20 cellular contexts compared by ENCODE assay signal in the genomic region with DNA sequence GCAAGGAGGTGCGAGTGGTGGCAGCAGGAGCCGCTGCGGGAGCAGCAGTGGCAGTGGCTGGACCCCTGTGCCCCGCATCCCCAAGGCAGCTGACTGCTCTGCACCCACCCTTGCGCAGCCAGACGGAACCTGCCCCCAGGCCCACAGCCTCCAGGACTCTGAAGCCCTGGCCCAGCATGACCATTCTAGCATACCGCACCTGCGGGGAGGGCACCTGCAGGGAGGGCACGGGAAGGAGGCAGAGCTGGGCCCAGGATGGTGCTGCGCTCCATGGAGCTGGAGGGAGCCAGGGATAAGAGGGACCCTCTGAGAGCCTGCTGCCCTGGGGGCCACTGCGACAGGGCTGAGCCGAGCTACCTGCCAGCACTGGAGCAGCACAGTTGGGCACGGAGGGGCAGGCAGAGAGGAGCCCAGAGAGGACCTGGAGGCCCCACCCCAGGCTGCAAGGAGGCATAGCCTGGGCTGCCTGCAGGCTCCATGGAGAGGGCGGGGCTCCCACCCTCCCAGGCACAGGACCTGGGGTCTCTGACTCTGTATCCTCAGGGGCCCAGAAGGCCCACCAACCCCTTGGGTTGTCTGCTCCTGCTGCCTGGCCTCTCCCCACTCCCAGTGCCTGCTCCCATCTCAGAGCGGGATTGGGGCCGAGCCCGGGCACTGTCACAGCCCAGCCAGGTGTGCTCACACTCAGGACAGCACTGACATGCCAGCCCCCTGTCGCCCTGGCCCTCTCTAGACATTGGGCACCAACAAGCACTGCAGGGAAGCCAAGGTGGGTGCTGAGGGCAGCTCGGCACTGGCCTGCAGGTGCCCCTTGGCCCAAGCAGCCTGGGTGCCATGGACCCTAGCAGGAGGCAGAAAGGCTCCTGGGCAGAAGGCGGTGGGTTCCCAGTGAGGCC.
DNase-seq lines count a peak whose midpoint lies in the region; ATAC-seq, FAIRE-seq and TF ChIP-seq lines count a peak whose summit lies in the region.
"Had no signal": no experiment of that assay in that cellular context is flagged by ENCODE, and none has a peak within 500 bp of the region (broad histone marks: within the 10 kb centered on the region; RNA-seq: fewer than 3 reads in every experiment).

No MANE protein-coding gene starts in this region.

- H2AFZ ChIP-seq in GM23338 = no peak overlapping the region
- no peak overlapping the region for H2AFZ ChIP-seq in H1 (ENCODE audit: low read length)

- H3K27me3 Mint-ChIP-seq in GM23338 (ENCODE audit: insufficient read depth, low read depth, poor library complexity) = no peaks in the 10 kb centered on the region
- H3K27me3 Mint-ChIP-seq in stimulated activated memory B cell treated with anti-CD40 and anti-IgM and Interleukin-4, amounts not matched to agents 10 μg/mL and 1 μg/mL and 100 μg/mL, for 72 hours = peaks cover 30% of the 10 kb centered on the region

- no peak overlapping the region for H3K14ac ChIP-seq in H1 (ENCODE audit: insufficient read length)

- peaks cover 7% of the 10 kb centered on the region; the same call in 1 of the 3 replicates for H3K36me3 Mint-ChIP-seq in GM23338 (ENCODE audit: low read depth)
- H3K36me3 Mint-ChIP-seq in stimulated activated memory B cell treated with anti-CD40 and anti-IgM and Interleukin-4, amounts not matched to agents 10 μg/mL and 1 μg/mL and 100 μg/mL, for 72 hours = no peaks in the 10 kb centered on the region
- H3K36me3 Mint-ChIP-seq: IgD-negative memory B cell had no signal

- no peak overlapping the region for H2BK20ac ChIP-seq in H1 (ENCODE audit: low read length)

- WGBS in H1 (ENCODE audit: extremely low coverage in 1 of 2, insufficient coverage in 1 of 2, insufficient read length in 1 of 2, insufficient replicate concordance in 2 of 2, low coverage in 1 of 2, low lambda C conversion rate in 2 of 2, missing lambda C conversion rate in 1 of 2), 2 experiments = 90% methylated on average over 20 of the region's 20 CpGs; no CpG with 5 or more reads in 1 of the 2 experiments

- peaks cover 6% of the 10 kb centered on the region; the same call in 1 of the 2 replicates for H3K4me1 ChIP-seq in GM23338 (ENCODE audit: insufficient read depth)
- H3K4me1 ChIP-seq in H1 (replicated peaks in 1 of 4; ENCODE audit: control insufficient read depth in 3 of 4, insufficient read depth in 4 of 4, low read length in 3 of 4) = peaks cover 0 to 11% (median 3%) of the 10 kb centered on the region in 4 experiments; a peak in 6 of 7 replicates
- H3K4me1 ChIP-seq in mucosa of descending colon (ENCODE audit: low read depth) = no peaks in the 10 kb centered on the region
- H3K4me1 ChIP-seq: BE2C had no signal

- H3K9me3 ChIP-seq in H1 (ENCODE audit: insufficient read depth in 2 of 2, low read depth in 1 of 2, low read length in 1 of 2) (no peaks in the 10 kb centered on the region), mucosa of descending colon (no peaks in the 10 kb centered on the region)
- H3K9me3 ChIP-seq: BE2C had no signal

- H3K79me2 ChIP-seq in GM23338 (replicated peaks; ENCODE audit: insufficient read depth) = peaks cover 67% of the 10 kb centered on the region
- H3K79me2 ChIP-seq in H1 (ENCODE audit: control insufficient read depth in 1 of 2, insufficient read depth in 2 of 2, low read length in 2 of 2) = peaks cover 0 to 49% of the 10 kb centered on the region in 2 experiments; a peak in 1 of 4 replicates

- no peaks in the 10 kb centered on the region for H3K9me2 ChIP-seq in GM23338 (ENCODE audit: insufficient read depth)

- no peak for TF ChIP-seq RAD21 in H1 (IDR thresholded peaks at IDR 0.05 in 1 of 2, conservative IDR thresholded peaks at IDR 0.05 in 1 of 2; ENCODE audit: low read depth in 2 of 2, low read length in 2 of 2)

- POLR2A ChIA-PET in H1 (lab: Charles Lee; ENCODE audit: partially characterized antibody) = interaction anchor here (0.7 to 1.4 kb wide), 2 partner anchors 8 to 16 kb away, joined by 3 read pairs; no protein-coding TSS in a partner anchor

- CTCF ChIA-PET in H1 (lab: Charles Lee; ENCODE audit: partially characterized antibody) = interaction anchor here (0.7 to 3.5 kb wide), 13 partner anchors 9 to 102 kb away, joined by 3 to 26 read pairs (median 4); a partner anchor contains a TSS

- H3K27ac ChIP-seq in GM23338 (ENCODE audit: low read depth) (no peak overlapping the region), H1 (ENCODE audit: low read depth, low read length) (no peak overlapping the region; the same call in 1 of the 2 replicates)

- no peak overlapping the region; the same call in 1 of the 2 replicates for H4K8ac ChIP-seq in H1 (ENCODE audit: extremely low read depth, insufficient read depth, low read length)

- no peak overlapping the region for H2BK15ac ChIP-seq in H1 (ENCODE audit: low read length)

- no peak overlapping the region for H3K4ac ChIP-seq in H1 (replicated peaks; ENCODE audit: insufficient read length, low read depth, low read length)

- H3K4me1 Mint-ChIP-seq in GM23338 = peaks cover 5% of the 10 kb centered on the region; the same call in 2 of the 3 replicates
- H3K4me1 Mint-ChIP-seq in stimulated activated memory B cell treated with anti-CD40 and anti-IgM and Interleukin-4, amounts not matched to agents 10 μg/mL and 1 μg/mL and 100 μg/mL, for 72 hours = no peaks in the 10 kb centered on the region
- H3K4me1 Mint-ChIP-seq: IgD-negative memory B cell had no signal

- no peak overlapping the region for H3K56ac ChIP-seq in H1 (replicated peaks; ENCODE audit: insufficient read length, low read depth, low read length)

- H4K20me1 ChIP-seq in GM23338 (replicated peaks; ENCODE audit: insufficient read depth) (peaks cover 2% of the 10 kb centered on the region; the same call in 1 of the 2 replicates), H1 (replicated peaks in 1 of 2; ENCODE audit: control insufficient read depth in 1 of 2, insufficient read depth in 2 of 2, low read length in 2 of 2) (no peaks in the 10 kb centered on the region)

- H3K23ac ChIP-seq in H1 (ENCODE audit: insufficient read length) = no peak overlapping the region

- FAIRE-seq in H1 (lab: Jason Lieb, UNC) = no peak
- FAIRE-seq: D721Med, GM19239 had no signal

- no peak overlapping the region for H2BK120ac ChIP-seq in H1 (replicated peaks; ENCODE audit: low read depth, low read length)

- DNase-seq in GM23338 (ENCODE audit: low spot score) (no peak), H1 (ENCODE audit: low read depth in 1 of 2, low spot score in 2 of 2) (peak in 1 of 2 experiments; percentile 59), mucosa of descending colon (no peak), NCI-H1436 (lab: John Stamatoyannopoulos, UW) (no peak)
- DNase-seq: BE2C, DMS79, HCEC 1CT, NCI-H1105, NCI-H2029 treated with DMSO at 0.1 percent for 48 hours, NCI-H226, NCI-H510A treated with DMSO at 0.1 percent for 48 hours, NCI-H82, SIG-M5 had no signal

- no peak for TF ChIP-seq CTCF in GM23338 (conservative IDR thresholded peaks at IDR 0.05; ENCODE audit: low read depth in 2 of 2)
- TF ChIP-seq CTCF in H1 (IDR thresholded peaks at IDR 0.05; ENCODE audit: control extremely low read depth in 1 of 3, insufficient read depth in 1 of 3, low read depth in 1 of 3, low read length in 3 of 3) = peak in 1 of 3 experiments; percentile 2; a peak in 1 of 4 replicates
- no peak for TF ChIP-seq CTCF in mucosa of descending colon (IDR thresholded peaks at IDR 0.05)

- peaks cover 1% of the 10 kb centered on the region; the same call in 1 of the 2 replicates for H3K23me2 ChIP-seq in H1 (ENCODE audit: low read depth, low read length)

- H3K4me2 ChIP-seq in GM23338 (no peak overlapping the region), H1 (ENCODE audit: insufficient read depth in 1 of 2, low read depth in 2 of 2, low read length in 2 of 2) (no peak overlapping the region)

- H3F3A ChIP-seq in GM23338 (replicated peaks; ENCODE audit: low read depth) = no peaks in the 10 kb centered on the region

- TF ChIP-seq POLR2A in H1 (IDR thresholded peaks at IDR 0.05; ENCODE audit: control extremely low read depth in 1 of 2, low read depth in 2 of 2, low read length in 2 of 2) = no peak

- no peaks in the 10 kb centered on the region for H3K27me3 ChIP-seq in GM23338 (ENCODE audit: insufficient read depth)
- H3K27me3 ChIP-seq in H1 (replicated peaks in 1 of 4; ENCODE audit: control insufficient read depth in 3 of 4, extremely low read depth in 1 of 4, insufficient read depth in 3 of 4, low read length in 3 of 4) = no peaks in the 10 kb centered on the region

- peak; percentile 64 for ATAC-seq in GM23338
- peak; percentile 7 for ATAC-seq in mucosa of descending colon
- ATAC-seq in stimulated activated memory B cell treated with anti-CD40 and anti-IgM and Interleukin-4, amounts not matched to agents 10 μg/mL and 1 μg/mL and 100 μg/mL, for 72 hours = peak; percentile 50
- ATAC-seq in HG02798 (IDR thresholded peaks at IDR 0.05; ENCODE audit: poor library complexity, unreplicated experiment) = no peak
- no peak for ATAC-seq in activated CD4-positive, CD25-positive, alpha-beta regulatory T cell treated with anti-CD3 and anti-CD28 coated beads, Interleukin-2, amount 50 U/mL, for 24 hours
- ATAC-seq: Panc1 had no signal

- H2BK12ac ChIP-seq in H1 (ENCODE audit: low read depth, low read length) = no peak overlapping the region

- H2AK5ac ChIP-seq in H1 (ENCODE audit: low read depth, low read length) = no peak overlapping the region

- peak overlapping the region; percentile 21 for H4K5ac ChIP-seq in H1 (ENCODE audit: insufficient read length, low read depth, low read length)

- 0 out of 2 replicates have a peak overlapping the region, but pooled peaks have one; percentile 24 for H3K18ac ChIP-seq in H1 (ENCODE audit: extremely low read depth, low read length)

- H3K36me3 ChIP-seq in GM23338 (ENCODE audit: insufficient read depth) (no peaks in the 10 kb centered on the region), H1 (ENCODE audit: control insufficient read depth in 2 of 4, insufficient read depth in 4 of 4, low read length in 3 of 4) (no peaks in the 10 kb centered on the region; a peak in 1 of 8 replicates), mucosa of descending colon (ENCODE audit: low read depth) (no peaks in the 10 kb centered on the region)
- H3K36me3 ChIP-seq: BE2C had no signal

- intact Hi-C loops in mucosa of descending colon (cut with DNase I, micrococcal nuclease) = no loop called here

- H3K4me3 ChIP-seq in GM23338 (no peak overlapping the region), H1 (ENCODE audit: extremely low read depth in 1 of 4, insufficient read depth in 2 of 4, low read depth in 3 of 4, low read length in 4 of 4) (no peak overlapping the region), mucosa of descending colon (no peak overlapping the region)

- H3K4me3 Mint-ChIP-seq in GM23338 = no peak overlapping the region
- no peak overlapping the region for H3K4me3 Mint-ChIP-seq in stimulated activated memory B cell treated with anti-CD40 and anti-IgM and Interleukin-4, amounts not matched to agents 10 μg/mL and 1 μg/mL and 100 μg/mL, for 72 hours
- H3K4me3 Mint-ChIP-seq: IgD-negative memory B cell had no signal

- TF ChIP-seq EP300 in H1 (IDR thresholded peaks at IDR 0.05; ENCODE audit: borderline replicate concordance in 1 of 2, low read depth in 2 of 2, low read length in 2 of 2) = no peak

- H3K27ac Mint-ChIP-seq in GM23338 = no peak overlapping the region
- no peak overlapping the region for H3K27ac Mint-ChIP-seq in stimulated activated memory B cell treated with anti-CD40 and anti-IgM and Interleukin-4, amounts not matched to agents 10 μg/mL and 1 μg/mL and 100 μg/mL, for 72 hours
- H3K27ac Mint-ChIP-seq: IgD-negative memory B cell had no signal

- no peak overlapping the region; a peak in 1 of 7 replicates for H3K9ac ChIP-seq in H1 (replicated peaks in 1 of 4; ENCODE audit: extremely low read depth in 1 of 4, low read depth in 3 of 4, low read length in 3 of 4)

- H3K9me3 Mint-ChIP-seq in GM23338 = peaks cover 4% of the 10 kb centered on the region; the same call in 2 of the 3 replicates
- peaks cover 6% of the 10 kb centered on the region for H3K9me3 Mint-ChIP-seq in stimulated activated memory B cell treated with anti-CD40 and anti-IgM and Interleukin-4, amounts not matched to agents 10 μg/mL and 1 μg/mL and 100 μg/mL, for 72 hours

- H4K91ac ChIP-seq in H1 (replicated peaks; ENCODE audit: insufficient read length, low read length) = no peak overlapping the region

- H2BK5ac ChIP-seq in H1 (ENCODE audit: low read depth, low read length) = no peak overlapping the region

- H3K79me1 ChIP-seq in H1 (ENCODE audit: low read depth, low read length) = no peaks in the 10 kb centered on the region

Comparison
In these comparisons a context has a peak if more than half of its experiments do, and no peak if none do; other contexts are left out.
1. ATAC-seq: peak in GM23338 (single experiment), mucosa of descending colon (single experiment) and stimulated activated memory B cell treated with anti-CD40 and anti-IgM and Interleukin-4, amounts not matched to agents 10 μg/mL and 1 μg/mL and 100 μg/mL, for 72 hours (single experiment); none in HG02798 (single experiment) and activated CD4-positive, CD25-positive, alpha-beta regulatory T cell treated with anti-CD3 and anti-CD28 coated beads, Interleukin-2, amount 50 U/mL, for 24 hours (0 of 2).